ENCODE assay signal across 20 cellular contexts in genomic region chr12:82437744-82438143, GRCh38.
DNase-seq lines count a peak whose midpoint lies in the region; ATAC-seq lines count a peak whose summit lies in the region.
"Had no signal": no experiment of that assay in that cellular context is flagged by ENCODE, and none has a peak within 500 bp of the region (broad histone marks: within the 10 kb centered on the region; RNA-seq: fewer than 3 reads in every experiment).

No MANE protein-coding gene starts in this region.

- peak overlapping the region; percentile 13 for H3K27ac Mint-ChIP-seq in activated CD8-positive, alpha-beta memory T cell treated with anti-CD3 and anti-CD28 coated beads, Interleukin-2, amount 10 ng/mL, durations not matched to agents 7 days and 5 days
- H3K27ac Mint-ChIP-seq in central memory CD8-positive, alpha-beta T cell (ENCODE audit: low read depth) = peak overlapping the region; percentile 5
- H3K27ac Mint-ChIP-seq: B cell, nephron had no signal

- CTCF ChIA-PET in activated CD8-positive, alpha-beta memory T cell treated with anti-CD3 and anti-CD28 coated beads, Interleukin-2, amount 10 ng/mL, durations not matched to agents 7 days and 5 days (lab: Charles Lee) = no interaction called here

- ATAC-seq in activated CD8-positive, alpha-beta memory T cell treated with anti-CD3 and anti-CD28 coated beads, Interleukin-2, amount 10 ng/mL, durations not matched to agents 7 days and 5 days = no peak
- ATAC-seq in GM21786 (IDR thresholded peaks at IDR 0.05; ENCODE audit: unreplicated experiment) = peak; percentile 35
- peak; percentile 25 for ATAC-seq in HG03103 (IDR thresholded peaks at IDR 0.05; ENCODE audit: low read depth, unreplicated experiment)
- ATAC-seq in central memory CD8-positive, alpha-beta T cell (replicated peaks; ENCODE audit: extremely low read depth, poor library complexity, severe bottlenecking) = no peak
- no peak for ATAC-seq in HG03196 (IDR thresholded peaks at IDR 0.05; ENCODE audit: unreplicated experiment)
- ATAC-seq: activated CD4-positive, CD25-positive, alpha-beta regulatory T cell treated with anti-CD3 and anti-CD28 coated beads, Interleukin-2, amount 50 U/mL, for 24 hours; body of pancreas had no signal

- H3K4me3 Mint-ChIP-seq in activated CD8-positive, alpha-beta memory T cell treated with anti-CD3 and anti-CD28 coated beads, Interleukin-2, amount 10 ng/mL, durations not matched to agents 7 days and 5 days = no peak overlapping the region
- H3K4me3 Mint-ChIP-seq in central memory CD8-positive, alpha-beta T cell = no peak overlapping the region
- H3K4me3 Mint-ChIP-seq: B cell, nephron had no signal

- H3K9me3 Mint-ChIP-seq in activated CD8-positive, alpha-beta memory T cell treated with anti-CD3 and anti-CD28 coated beads, Interleukin-2, amount 10 ng/mL, durations not matched to agents 7 days and 5 days (ENCODE audit: low read depth) = no peaks in the 10 kb centered on the region
- H3K9me3 Mint-ChIP-seq in central memory CD8-positive, alpha-beta T cell = no peaks in the 10 kb centered on the region

- H3K4me1 Mint-ChIP-seq in activated CD8-positive, alpha-beta memory T cell treated with anti-CD3 and anti-CD28 coated beads, Interleukin-2, amount 10 ng/mL, durations not matched to agents 7 days and 5 days = peaks cover 6% of the 10 kb centered on the region
- H3K4me1 Mint-ChIP-seq in central memory CD8-positive, alpha-beta T cell = no peaks in the 10 kb centered on the region
- H3K4me1 Mint-ChIP-seq: B cell had no signal

- no peaks in the 10 kb centered on the region for H3K27me3 Mint-ChIP-seq in activated CD8-positive, alpha-beta memory T cell treated with anti-CD3 and anti-CD28 coated beads, Interleukin-2, amount 10 ng/mL, durations not matched to agents 7 days and 5 days
- H3K27me3 Mint-ChIP-seq in central memory CD8-positive, alpha-beta T cell = no peaks in the 10 kb centered on the region
- H3K27me3 Mint-ChIP-seq: B cell had no signal

- no peak for DNase-seq in activated CD8-positive, alpha-beta memory T cell treated with anti-CD3 and anti-CD28 coated beads, Interleukin-2, amount 10 ng/mL, durations not matched to agents 7 days and 5 days
- DNase-seq in activated CD8-positive, alpha-beta memory T cell treated with anti-CD3 and anti-CD28 coated beads, Interleukin-2, amount 50 U/mL, for 4 hours = no peak
- DNase-seq in central memory CD8-positive, alpha-beta T cell (ENCODE audit: low spot score in 2 of 2) = no peak
- DNase-seq in GDM1 (lab: John Stamatoyannopoulos, UW) = no peak
- no peak for DNase-seq in activated effector memory CD4-positive, alpha-beta T cell treated with anti-CD3 and anti-CD28 coated beads, Interleukin-2, amount 50 U/mL, for 16 hours
- DNase-seq: 8988T, body of pancreas, colonic mucosa, COR-L47, head of caudate nucleus, midbrain, NCI-H1694, posterior cingulate gyrus, T1000 had no signal

- peaks cover 14% of the 10 kb centered on the region for H3K36me3 Mint-ChIP-seq in activated CD8-positive, alpha-beta memory T cell treated with anti-CD3 and anti-CD28 coated beads, Interleukin-2, amount 10 ng/mL, durations not matched to agents 7 days and 5 days
- peaks cover 8% of the 10 kb centered on the region for H3K36me3 Mint-ChIP-seq in central memory CD8-positive, alpha-beta T cell (ENCODE audit: insufficient read depth)

Comparison
In these comparisons a context has a peak if more than half of its experiments do, and no peak if none do; other contexts are left out.
1. ATAC-seq: peak in GM21786 (single experiment) and HG03103 (single experiment); none in activated CD8-positive, alpha-beta memory T cell treated with anti-CD3 and anti-CD28 coated beads, Interleukin-2, amount 10 ng/mL, durations not matched to agents 7 days and 5 days (single experiment), central memory CD8-positive, alpha-beta T cell (single experiment) and HG03196 (single experiment).